In genomic region chr17:21370430-21370829, GRCh38 we compare ENCODE assay signal across 14 cellular contexts. TPM values are rescaled to one million over a fixed set of nuclear protein-coding genes. Genes with fewer than 3 reads are reported as not detected.
DNase-seq lines count a peak whose midpoint lies in the region; ATAC-seq and TF ChIP-seq lines count a peak whose summit lies in the region.
"Had no signal": no experiment of that assay in that cellular context is flagged by ENCODE, and none has a peak within 500 bp of the region (broad histone marks: within the 10 kb centered on the region; RNA-seq: fewer than 3 reads in every experiment).

No MANE protein-coding gene starts in this region.

- H3K27ac Mint-ChIP-seq in neural crest cell (ENCODE audit: unreplicated experiment), result peak overlapping the region; percentile 78

- no peaks in the 10 kb centered on the region for H3K9me3 ChIP-seq in cardiac muscle cell (ENCODE audit: low read depth)
- no peaks in the 10 kb centered on the region for H3K9me3 ChIP-seq in MM.1S (replicated peaks; ENCODE audit: insufficient read depth, low read length)
- H3K9me3 ChIP-seq: SJSA1 had no signal

- H3K4me1 ChIP-seq in cardiac muscle cell (ENCODE audit: low read depth) (peaks cover 40% of the 10 kb centered on the region), MM.1S (ENCODE audit: low read length) (no peaks in the 10 kb centered on the region)
- H3K4me1 ChIP-seq: SJSA1 had no signal

- H2AFZ ChIP-seq in MM.1S (ENCODE audit: low read length), result no peak overlapping the region

- no peak overlapping the region for H3K4me3 ChIP-seq in cardiac muscle cell
- H3K4me3 ChIP-seq in MM.1S (ENCODE audit: low read length), result no peak overlapping the region
- H3K4me3 ChIP-seq: SJSA1 had no signal

- TF ChIP-seq CTCF in cardiac muscle cell (IDR thresholded peaks at IDR 0.05; ENCODE audit: low read depth, low read length) (no peak), neural crest cell (conservative IDR thresholded peaks at IDR 0.05) (no peak), MM.1S (IDR thresholded peaks at IDR 0.05; ENCODE audit: low read length) (no peak)

- H3K4me1 Mint-ChIP-seq in neural crest cell, result peaks cover 47% of the 10 kb centered on the region

- H3K36me3 ChIP-seq in cardiac muscle cell (no peaks in the 10 kb centered on the region), MM.1S (replicated peaks; ENCODE audit: insufficient read depth, low read length) (no peaks in the 10 kb centered on the region)
- H3K36me3 ChIP-seq: SJSA1 had no signal

- no peaks in the 10 kb centered on the region for H3K9me2 ChIP-seq in MM.1S (replicated peaks; ENCODE audit: insufficient read depth, low read length)

- no peaks in the 10 kb centered on the region for H4K20me1 ChIP-seq in MM.1S (ENCODE audit: insufficient read depth, low read length)

- H3K9ac ChIP-seq in MM.1S (ENCODE audit: low read length), result no peak overlapping the region

- DNase-seq in ELF-1 (ENCODE audit: low read depth, low spot score), result peak; percentile 76
- peak; percentile 36 to 47 for DNase-seq in NOMO-1 (lab: John Stamatoyannopoulos, UW; ENCODE audit: unreplicated experiment in 2 of 2)
- DNase-seq in cardiac muscle cell (ENCODE audit: low read depth in 1 of 2, low spot score in 1 of 2), result peak in 1 of 2 donors; percentile 94
- DNase-seq in neural crest cell (ENCODE audit: low read depth, low spot score), result peak; percentile 53
- DNase-seq in MM.1S, result no peak
- DNase-seq in amniotic stem cell (lab: John Stamatoyannopoulos, UW), result no peak
- DNase-seq: activated naive CD4-positive, alpha-beta T cell treated with anti-CD3 and anti-CD28 coated beads, Interleukin-2, amount 50 U/mL, for 16 hours; DMS53; hypothalamus; NCI-H69 had no signal

- peak overlapping the region; percentile 56 for H3K4me3 Mint-ChIP-seq in neural crest cell

- no peaks in the 10 kb centered on the region for H3F3A ChIP-seq in MM.1S (ENCODE audit: insufficient read depth, low read length)

- H3K9me3 Mint-ChIP-seq in neural crest cell, result no peaks in the 10 kb centered on the region

- no peak for ATAC-seq in HG02678 (IDR thresholded peaks at IDR 0.05; ENCODE audit: unreplicated experiment)
- no peak for ATAC-seq in GM18511 (IDR thresholded peaks at IDR 0.05; ENCODE audit: unreplicated experiment)

- no peak overlapping the region for H3K4me2 ChIP-seq in MM.1S (ENCODE audit: low read depth, low read length)

- no peaks in the 10 kb centered on the region for H3K36me3 Mint-ChIP-seq in neural crest cell (ENCODE audit: low read depth)

- peak overlapping the region; percentile 95 for H3K27ac ChIP-seq in cardiac muscle cell
- no peak overlapping the region for H3K27ac ChIP-seq in MM.1S (ENCODE audit: low read length)
- H3K27ac ChIP-seq: SJSA1 had no signal

- H3K27me3 ChIP-seq in cardiac muscle cell, result no peaks in the 10 kb centered on the region
- peaks cover 62% of the 10 kb centered on the region for H3K27me3 ChIP-seq in MM.1S (replicated peaks; ENCODE audit: insufficient read depth, low read length)
- H3K27me3 ChIP-seq: SJSA1 had no signal

- H3K79me2 ChIP-seq in MM.1S (ENCODE audit: low read length), result no peaks in the 10 kb centered on the region

- H3K27me3 Mint-ChIP-seq in neural crest cell (ENCODE audit: low read depth), result peaks cover 10% of the 10 kb centered on the region

RNA-seq across cellular contexts. Expression of gene KCNJ12, which starts 5.7 kb away (rescaled TPM):
- total RNA-seq in cardiac muscle cell (13.4 and 14.0 TPM in 2 replicates), neural crest cell (6.1 and 6.6 TPM in 2 replicates)
- polyA plus RNA-seq in cardiac muscle cell, result 5.9 and 11.6 TPM in 2 replicates
- total RNA-seq: lung microvascular endothelial cell, SJSA1 had no signal

Comparison
In these comparisons a context has a peak if more than half of its experiments do, and no peak if none do; other contexts are left out.
1. DNase-seq: peak in ELF-1 (single experiment), NOMO-1 (2 of 2) and neural crest cell (single experiment); none in MM.1S (single experiment) and amniotic stem cell (single experiment).